Comparison of ENCODE assay signal across 1 cellular context in genomic region chr9:129010267-129010975, GRCh38.
TF ChIP-seq lines count a peak whose summit lies in the region.

No MANE protein-coding gene starts in this region.

TF ChIP-seq in HepG2, 621 proteins besides CTCF, POLR2A, EP300 and RAD21 (continued from another document):
- no peak for TF ChIP-seq AGO2 (optimal IDR thresholded peaks at IDR 0.05; ENCODE audit: low read depth, low read length)
- no peak for TF ChIP-seq ARID5B (CRISPR knock-in tag; IDR thresholded peaks at IDR 0.05)
- TF ChIP-seq E2F1 (CRISPR knock-in tag; IDR thresholded peaks at IDR 0.05) = no peak
- TF ChIP-seq SP2 (CRISPR knock-in tag; IDR thresholded peaks at IDR 0.05) = no peak
- TF ChIP-seq MEIS2 (CRISPR knock-in tag; IDR thresholded peaks at IDR 0.05) = no peak
